ENCODE assay signal across 24 cellular contexts in genomic region chr7:21617513-21617912, GRCh38.
A peak's percentile ranks its signal among the peaks of the same experiment; 100 is the strongest.
DNase-seq lines count a peak whose midpoint lies in the region; ATAC-seq, FAIRE-seq and TF ChIP-seq lines count a peak whose summit lies in the region.
"Had no signal": no experiment of that assay in that cellular context is flagged by ENCODE, and none has a peak within 500 bp of the region (broad histone marks: within the 10 kb centered on the region; RNA-seq: fewer than 3 reads in every experiment).

No MANE protein-coding gene starts in this region.

- H3K4me3 Mint-ChIP-seq in MCF 10A (ENCODE audit: unreplicated experiment) (peak overlapping the region; percentile 3), astrocyte (ENCODE audit: unreplicated experiment) (no peak overlapping the region)
- no peak overlapping the region for H3K4me3 Mint-ChIP-seq in activated T-cell treated with anti-CD3 and anti-CD28 coated beads, Interleukin-2, amount 50 U/mL, for 24 hours
- H3K4me3 Mint-ChIP-seq: activated naive CD8-positive, alpha-beta T cell treated with anti-CD3 and anti-CD28 coated beads, Interleukin-2, amount 10 ng/mL, durations not matched to agents 7 days and 5 days; activated T-helper 17 cell treated with anti-CD3 and anti-CD28 coated beads, Interleukin-2, amount 50 U/mL, for 72 hours; stimulated activated memory B cell treated with anti-CD40 and anti-IgM and Interleukin-4, amounts not matched to agents 10 μg/mL and 1 μg/mL and 100 μg/mL, for 72 hours had no signal

- H3K36me3 Mint-ChIP-seq in MCF 10A (ENCODE audit: insufficient read depth, unreplicated experiment), result no peaks in the 10 kb centered on the region
- no peaks in the 10 kb centered on the region for H3K36me3 Mint-ChIP-seq in astrocyte (ENCODE audit: low read depth, unreplicated experiment)
- H3K36me3 Mint-ChIP-seq in activated T-cell treated with anti-CD3 and anti-CD28 coated beads, Interleukin-2, amount 50 U/mL, for 24 hours (ENCODE audit: low read depth), result no peaks in the 10 kb centered on the region
- H3K36me3 Mint-ChIP-seq: activated naive CD8-positive, alpha-beta T cell treated with anti-CD3 and anti-CD28 coated beads, Interleukin-2, amount 10 ng/mL, durations not matched to agents 7 days and 5 days; stimulated activated memory B cell treated with anti-CD40 and anti-IgM and Interleukin-4, amounts not matched to agents 10 μg/mL and 1 μg/mL and 100 μg/mL, for 72 hours had no signal

- TF ChIP-seq POLR2A in breast epithelium (IDR thresholded peaks at IDR 0.05) (no peak), right lobe of liver (IDR thresholded peaks at IDR 0.05) (no peak)

- FAIRE-seq in astrocyte (lab: Jason Lieb, UNC), result no peak
- FAIRE-seq: GM12878 had no signal

- H3K27ac Mint-ChIP-seq in MCF 10A (ENCODE audit: low read depth, unreplicated experiment), result peak overlapping the region; percentile 89
- H3K27ac Mint-ChIP-seq in astrocyte (ENCODE audit: unreplicated experiment), result peak overlapping the region; percentile 10
- no peak overlapping the region for H3K27ac Mint-ChIP-seq in activated T-cell treated with anti-CD3 and anti-CD28 coated beads, Interleukin-2, amount 50 U/mL, for 24 hours
- H3K27ac Mint-ChIP-seq: activated naive CD8-positive, alpha-beta T cell treated with anti-CD3 and anti-CD28 coated beads, Interleukin-2, amount 10 ng/mL, durations not matched to agents 7 days and 5 days; activated T-helper 17 cell treated with anti-CD3 and anti-CD28 coated beads, Interleukin-2, amount 50 U/mL, for 72 hours; stimulated activated memory B cell treated with anti-CD40 and anti-IgM and Interleukin-4, amounts not matched to agents 10 μg/mL and 1 μg/mL and 100 μg/mL, for 72 hours had no signal

- no peak overlapping the region for H3K4me3 ChIP-seq in breast epithelium
- no peak overlapping the region for H3K4me3 ChIP-seq in astrocyte (ENCODE audit: insufficient read depth, low read depth, low read length)
- H3K4me3 ChIP-seq in right lobe of liver, result no peak overlapping the region
- H3K4me3 ChIP-seq: BLaER1, cardiac muscle cell, dorsolateral prefrontal cortex, GM12878, HAP-1, left ventricle myocardium inferior, tibial artery had no signal

- H3K27me3 Mint-ChIP-seq in MCF 10A (ENCODE audit: insufficient read depth, unreplicated experiment) (no peaks in the 10 kb centered on the region), astrocyte (ENCODE audit: low read depth, unreplicated experiment) (no peaks in the 10 kb centered on the region)
- H3K27me3 Mint-ChIP-seq in activated T-cell treated with anti-CD3 and anti-CD28 coated beads, Interleukin-2, amount 50 U/mL, for 24 hours, result peaks cover 13% of the 10 kb centered on the region
- H3K27me3 Mint-ChIP-seq: activated naive CD8-positive, alpha-beta T cell treated with anti-CD3 and anti-CD28 coated beads, Interleukin-2, amount 10 ng/mL, durations not matched to agents 7 days and 5 days; activated T-helper 17 cell treated with anti-CD3 and anti-CD28 coated beads, Interleukin-2, amount 50 U/mL, for 72 hours had no signal

- BruUV-seq in MCF 10A (replicated peaks; lab: Mats Ljungman, UMichigan), result TSS peak; percentile 75

- H3K9ac ChIP-seq in astrocyte (ENCODE audit: low read length), result no peak overlapping the region
- H3K9ac ChIP-seq: BLaER1 had no signal

- no peaks in the 10 kb centered on the region for H3K9me3 ChIP-seq in breast epithelium
- no peaks in the 10 kb centered on the region for H3K9me3 ChIP-seq in astrocyte (ENCODE audit: insufficient read depth, low read depth, low read length)
- no peaks in the 10 kb centered on the region for H3K9me3 ChIP-seq in right lobe of liver
- H3K9me3 ChIP-seq: BLaER1, HAP-1, tibial artery had no signal

- TF ChIP-seq CTCF in MCF 10A (IDR thresholded peaks at IDR 0.05; ENCODE audit: unreplicated experiment), result no peak
- TF ChIP-seq CTCF in breast epithelium (IDR thresholded peaks at IDR 0.05), result no peak
- no peak for TF ChIP-seq CTCF in astrocyte (IDR thresholded peaks at IDR 0.05; ENCODE audit: insufficient read depth, low read depth, low read length)
- no peak for TF ChIP-seq CTCF in right lobe of liver (IDR thresholded peaks at IDR 0.05)

- no peaks in the 10 kb centered on the region for H3K79me2 ChIP-seq in astrocyte (ENCODE audit: insufficient read depth, low read length)

- peak; percentile 28 to 39 (median 35) for ATAC-seq in right lobe of liver
- ATAC-seq in GM18517 (IDR thresholded peaks at IDR 0.05; ENCODE audit: unreplicated experiment), result no peak
- ATAC-seq: activated T-helper 17 cell treated with anti-CD3 and anti-CD28 coated beads, Interleukin-2, amount 50 U/mL, for 72 hours; GM12878; stimulated activated memory B cell treated with anti-CD40 and anti-IgM and Interleukin-4, amounts not matched to agents 10 μg/mL and 1 μg/mL and 100 μg/mL, for 72 hours had no signal

- no peaks in the 10 kb centered on the region for H4K20me1 ChIP-seq in astrocyte (ENCODE audit: insufficient read depth, low read length)
- H4K20me1 ChIP-seq: BLaER1 had no signal

- H2AFZ ChIP-seq in astrocyte (ENCODE audit: low read depth, low read length), result no peak overlapping the region

- POLR2A ChIA-PET in MCF 10A (lab: Yijun Ruan, JAX), result interaction anchor here (0.6 to 1.8 kb wide), 7 partner anchors 12 to 328 kb away, joined by 3 to 6 read pairs (median 3); partner anchors contain the start of genes CDCA7L and SP4

- H3K4me2 ChIP-seq in astrocyte (ENCODE audit: low read length), result peak overlapping the region; percentile 45
- H3K4me2 ChIP-seq: BLaER1 had no signal

- H3K27me3 ChIP-seq in breast epithelium (no peaks in the 10 kb centered on the region), astrocyte (ENCODE audit: insufficient read depth, low read length) (no peaks in the 10 kb centered on the region), right lobe of liver (no peaks in the 10 kb centered on the region)
- H3K27me3 ChIP-seq: BLaER1, cardiac muscle cell, dorsolateral prefrontal cortex, tibial artery had no signal

- H3K4me1 Mint-ChIP-seq in MCF 10A (ENCODE audit: insufficient read depth, unreplicated experiment) (peaks cover 29% of the 10 kb centered on the region), astrocyte (ENCODE audit: low read depth, unreplicated experiment) (peaks cover 11% of the 10 kb centered on the region)
- H3K4me1 Mint-ChIP-seq in activated T-cell treated with anti-CD3 and anti-CD28 coated beads, Interleukin-2, amount 50 U/mL, for 24 hours (ENCODE audit: low read depth), result no peaks in the 10 kb centered on the region
- H3K4me1 Mint-ChIP-seq: activated naive CD8-positive, alpha-beta T cell treated with anti-CD3 and anti-CD28 coated beads, Interleukin-2, amount 10 ng/mL, durations not matched to agents 7 days and 5 days; activated T-helper 17 cell treated with anti-CD3 and anti-CD28 coated beads, Interleukin-2, amount 50 U/mL, for 72 hours; stimulated activated memory B cell treated with anti-CD40 and anti-IgM and Interleukin-4, amounts not matched to agents 10 μg/mL and 1 μg/mL and 100 μg/mL, for 72 hours had no signal

- H3K4me1 ChIP-seq in breast epithelium (no peaks in the 10 kb centered on the region), astrocyte (ENCODE audit: insufficient read depth, low read length) (peaks cover 13% of the 10 kb centered on the region), right lobe of liver (peaks cover 0 to 15% (median 4%) of the 10 kb centered on the region in 4 donors)
- H3K4me1 ChIP-seq: BLaER1, HAP-1 had no signal

- WGBS in right lobe of liver (ENCODE audit: insufficient coverage, low coverage, low lambda C conversion rate, missing lambda C conversion rate), result 78% methylated on average over 3 of the region's 3 CpGs

- CTCF ChIA-PET in MCF 10A (lab: Yijun Ruan, JAX), result interaction anchor here (0.5 kb wide), 1 partner anchor 487 kb away, joined by 4 read pairs; no protein-coding TSS in a partner anchor

- no peak for DNase-seq in MCF 10A (ENCODE audit: unreplicated experiment)
- no peak for DNase-seq in breast epithelium (ENCODE audit: low spot score in 2 of 2)
- DNase-seq in astrocyte (ENCODE audit: low read depth), result no peak
- DNase-seq in right lobe of liver, result no peak
- DNase-seq in amniotic stem cell (lab: John Stamatoyannopoulos, UW), result no peak
- no peak for DNase-seq in medulla oblongata (ENCODE audit: extremely low spot score)
- no peak for DNase-seq in activated T-cell treated with anti-CD3 and anti-CD28 coated beads, Interleukin-2, amount 50 U/mL, for 24 hours
- DNase-seq: activated naive CD8-positive, alpha-beta T cell treated with anti-CD3 and anti-CD28 coated beads, Interleukin-2, amount 10 ng/mL, durations not matched to agents 7 days and 5 days; DMS 273 treated with DMSO at 0.1 percent for 48 hours; erythroblast; GF-D8; NCI-H1417 treated with DMSO at 0.1 percent for 48 hours; NCI-H2171 treated with DMSO at 0.1 percent for 48 hours; NCI-H748 treated with DMSO at 0.1 percent for 48 hours had no signal

- H3K36me3 ChIP-seq in breast epithelium (no peaks in the 10 kb centered on the region), astrocyte (ENCODE audit: insufficient read depth, low read length) (no peaks in the 10 kb centered on the region), right lobe of liver (no peaks in the 10 kb centered on the region)
- H3K36me3 ChIP-seq: BLaER1, cardiac muscle cell, HAP-1, left ventricle myocardium inferior, tibial artery had no signal

- intact Hi-C loops in MCF 10A (cut with micrococcal nuclease) (loop anchor here (2.0 kb wide), 1 partner anchor 37 kb away; no protein-coding TSS in a partner anchor), breast epithelium (cut with DNase I; ENCODE audit: low total_unique reads) (no loop called here), right lobe of liver (cut with DNase I) (no loop called here)

- H3K9me3 Mint-ChIP-seq in MCF 10A (ENCODE audit: unreplicated experiment), result no peaks in the 10 kb centered on the region
- H3K9me3 Mint-ChIP-seq in astrocyte (ENCODE audit: unreplicated experiment), result no peaks in the 10 kb centered on the region
- peaks cover 3% of the 10 kb centered on the region for H3K9me3 Mint-ChIP-seq in activated T-cell treated with anti-CD3 and anti-CD28 coated beads, Interleukin-2, amount 50 U/mL, for 24 hours
- H3K9me3 Mint-ChIP-seq: activated naive CD8-positive, alpha-beta T cell treated with anti-CD3 and anti-CD28 coated beads, Interleukin-2, amount 10 ng/mL, durations not matched to agents 7 days and 5 days; activated T-helper 17 cell treated with anti-CD3 and anti-CD28 coated beads, Interleukin-2, amount 50 U/mL, for 72 hours; stimulated activated memory B cell treated with anti-CD40 and anti-IgM and Interleukin-4, amounts not matched to agents 10 μg/mL and 1 μg/mL and 100 μg/mL, for 72 hours had no signal

- no peak overlapping the region for H3K27ac ChIP-seq in breast epithelium
- H3K27ac ChIP-seq in astrocyte (ENCODE audit: low read depth, low read length), result peak overlapping the region; percentile 68
- H3K27ac ChIP-seq in right lobe of liver, result peak overlapping the region in 1 of 3 donors; percentile 2
- H3K27ac ChIP-seq: BLaER1, cardiac muscle cell, dorsolateral prefrontal cortex, left ventricle myocardium inferior, tibial artery had no signal
